ENCODE assay signal across 1 cellular context in the genomic region with DNA sequence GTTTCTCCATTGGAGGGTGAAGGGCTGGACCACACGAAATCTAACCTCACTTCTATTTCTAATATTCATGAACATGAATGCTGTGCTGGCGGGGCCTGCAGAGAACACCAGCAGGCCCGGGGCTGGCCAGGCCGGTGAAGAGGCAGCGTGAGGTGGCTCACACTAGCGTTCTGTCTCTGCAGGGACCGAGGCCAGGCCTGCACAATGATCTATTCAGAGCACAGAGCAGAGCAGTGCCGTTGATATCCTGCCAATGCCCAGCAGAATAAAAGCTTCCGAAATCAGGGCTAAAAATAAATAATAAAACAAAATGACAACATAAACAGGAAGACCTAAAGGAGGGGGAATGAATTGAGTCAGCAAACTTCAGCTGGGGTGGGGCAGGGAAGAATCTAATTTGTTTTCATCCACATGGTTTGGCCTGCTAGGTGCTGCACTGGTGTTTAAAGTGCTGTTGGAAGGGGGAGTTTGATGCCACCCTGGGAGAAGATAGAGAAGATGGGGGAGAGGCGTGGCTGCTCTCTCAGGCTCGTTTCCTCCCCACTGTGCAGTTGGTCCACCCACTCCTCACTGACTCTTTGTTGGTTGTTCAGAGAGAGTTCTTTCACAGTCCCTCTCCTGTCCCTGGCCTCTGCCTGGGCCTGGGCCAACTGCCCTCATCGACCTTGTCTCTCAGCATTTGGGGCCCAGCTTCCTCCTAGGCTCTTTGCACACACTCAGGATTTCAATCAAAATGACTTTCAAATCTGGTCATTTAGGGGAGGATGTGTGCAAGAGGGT.
TF ChIP-seq lines count a peak whose summit lies in the region.

No MANE protein-coding gene starts in this region.

TF ChIP-seq in WTC11, 78 proteins besides CTCF, POLR2A, EP300 and RAD21 (continued from another document):
- TF ChIP-seq, protein P1, sequence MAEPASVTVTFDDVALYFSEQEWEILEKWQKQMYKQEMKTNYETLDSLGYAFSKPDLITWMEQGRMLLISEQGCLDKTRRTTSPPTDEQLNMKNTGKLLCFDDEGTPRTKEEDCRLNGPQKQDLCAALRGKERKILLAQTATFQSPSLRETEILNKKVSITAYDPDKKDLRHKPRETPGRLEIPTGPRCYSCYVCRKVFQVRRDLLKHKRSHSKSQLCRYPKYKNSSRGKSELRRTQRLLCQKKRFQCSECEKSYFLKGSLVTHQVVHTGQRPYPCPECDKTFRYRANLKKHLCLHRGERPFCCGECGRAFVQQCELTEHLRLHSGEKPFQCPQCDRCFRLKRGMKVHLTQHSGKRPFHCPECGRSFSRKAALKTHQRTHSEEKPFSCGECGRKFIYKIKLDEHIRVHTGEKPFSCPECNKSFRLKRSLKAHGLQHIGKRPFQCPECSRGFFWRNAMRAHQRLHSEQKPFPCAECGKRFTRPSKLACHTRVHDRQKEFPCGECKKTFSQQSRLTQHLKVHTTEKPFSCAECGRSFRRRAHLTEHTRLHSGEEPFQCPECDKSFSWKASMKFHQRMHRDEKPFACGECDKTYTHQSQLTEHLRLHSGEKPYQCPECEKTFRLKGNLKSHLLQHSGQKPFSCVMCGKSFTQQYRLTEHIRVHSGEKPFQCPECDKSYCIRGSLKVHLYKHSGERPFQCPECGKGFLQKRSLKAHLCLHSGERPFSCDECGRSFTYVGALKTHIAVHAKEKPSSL (CRISPR knock-in tag; conservative IDR thresholded peaks at IDR 0.05), result no peak
- TF ChIP-seq, protein P2, sequence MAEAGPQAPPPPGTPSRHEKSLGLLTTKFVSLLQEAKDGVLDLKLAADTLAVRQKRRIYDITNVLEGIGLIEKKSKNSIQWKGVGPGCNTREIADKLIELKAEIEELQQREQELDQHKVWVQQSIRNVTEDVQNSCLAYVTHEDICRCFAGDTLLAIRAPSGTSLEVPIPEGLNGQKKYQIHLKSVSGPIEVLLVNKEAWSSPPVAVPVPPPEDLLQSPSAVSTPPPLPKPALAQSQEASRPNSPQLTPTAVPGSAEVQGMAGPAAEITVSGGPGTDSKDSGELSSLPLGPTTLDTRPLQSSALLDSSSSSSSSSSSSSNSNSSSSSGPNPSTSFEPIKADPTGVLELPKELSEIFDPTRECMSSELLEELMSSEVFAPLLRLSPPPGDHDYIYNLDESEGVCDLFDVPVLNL (CRISPR knock-in tag; IDR thresholded peaks at IDR 0.05; ENCODE audit: borderline replicate concordance, low read depth), result no peak
- TF ChIP-seq ETV6 (CRISPR knock-in tag; IDR thresholded peaks at IDR 0.05) (no peak), NR1H2 (CRISPR knock-in tag; IDR thresholded peaks at IDR 0.05) (no peak), TP53 (CRISPR knock-in tag; IDR thresholded peaks at IDR 0.05) (no peak), ZBTB21 (CRISPR knock-in tag; IDR thresholded peaks at IDR 0.05; ENCODE audit: borderline replicate concordance) (no peak)
